19 cellular contexts compared by ENCODE assay signal in genomic region chr9:29511680-29512079, GRCh38.
DNase-seq lines count a peak whose midpoint lies in the region; ATAC-seq and TF ChIP-seq lines count a peak whose summit lies in the region.
"Had no signal": no experiment of that assay in that cellular context is flagged by ENCODE, and none has a peak within 500 bp of the region (broad histone marks: within the 10 kb centered on the region; RNA-seq: fewer than 3 reads in every experiment).

No MANE protein-coding gene starts in this region.

- H4K20me1 ChIP-seq in GM23338 (replicated peaks; ENCODE audit: insufficient read depth): no peaks in the 10 kb centered on the region
- H4K20me1 ChIP-seq in osteoblast (ENCODE audit: insufficient read depth, low read length): no peaks in the 10 kb centered on the region
- H4K20me1 ChIP-seq: BLaER1 treated with 17β-estradiol and CSF1 and Interleukin-3, amounts not matched to agents 10 nM and 100 nM had no signal

- peaks cover 26% of the 10 kb centered on the region for H3K4me1 Mint-ChIP-seq in GM23338
- H3K4me1 Mint-ChIP-seq: CD8-positive, alpha-beta memory T cell had no signal

- H3F3A ChIP-seq in GM23338 (replicated peaks; ENCODE audit: low read depth): no peaks in the 10 kb centered on the region

- H3K4me3 ChIP-seq in GM23338 (no peak overlapping the region), iPS DF 6.9 (ENCODE audit: low read length) (no peak overlapping the region), osteoblast (ENCODE audit: insufficient read depth, low read length) (no peak overlapping the region), testis (no peak overlapping the region)
- H3K4me3 ChIP-seq: BLaER1 treated with 17β-estradiol and CSF1 and Interleukin-3, amounts not matched to agents 10 nM and 100 nM; GM12878; GM23248 had no signal

- TF ChIP-seq POLR2A in testis (IDR thresholded peaks at IDR 0.05): no peak

- WGBS in iPS DF 6.9 (ENCODE audit: insufficient coverage, insufficient read length): no CpG with 5 or more reads among the region's 1 CpG
- WGBS in testis, 2 donors: 75 to 86% methylated on average over 1 of the region's 1 CpG

- peak; percentile 87 for ATAC-seq in GM23338
- ATAC-seq: GM12878, Panc1, Right ventricle myocardium inferior had no signal

- no peaks in the 10 kb centered on the region for H3K79me2 ChIP-seq in GM23338 (replicated peaks; ENCODE audit: insufficient read depth)
- H3K79me2 ChIP-seq in osteoblast (ENCODE audit: insufficient read depth, low read length): no peaks in the 10 kb centered on the region

- H3K27me3 Mint-ChIP-seq in GM23338 (ENCODE audit: insufficient read depth, low read depth, poor library complexity): peaks cover 5% of the 10 kb centered on the region
- H3K27me3 Mint-ChIP-seq: CD8-positive, alpha-beta memory T cell had no signal

- intact Hi-C loops in testis (cut with DNase I; ENCODE audit: low total_unique reads): no loop called here

- no peak overlapping the region for H3K4me3 Mint-ChIP-seq in GM23338
- H3K4me3 Mint-ChIP-seq: CD8-positive, alpha-beta memory T cell had no signal

- peaks cover 40% of the 10 kb centered on the region for H3K9me3 Mint-ChIP-seq in GM23338

- DNase-seq in GM23338 (ENCODE audit: low spot score): peak; percentile 56
- peak; percentile 20 for DNase-seq in iPS DF 6.9 (ENCODE audit: low read depth, low spot score)
- peak; percentile 43 for DNase-seq in osteoblast (ENCODE audit: insufficient read length, low spot score, missing footprints)
- DNase-seq in NCI-H2196 treated with DMSO at 0.1 percent for 48 hours (lab: John Stamatoyannopoulos, UW; ENCODE audit: unreplicated experiment): no peak
- DNase-seq in testis: no peak
- DNase-seq in cerebellar cortex (ENCODE audit: low spot score): no peak
- DNase-seq in NCI-H526 treated with DMSO at 0.1 percent for 48 hours (lab: John Stamatoyannopoulos, UW): no peak
- DNase-seq: CD8-positive, alpha-beta memory T cell; DMS79 treated with DMSO at 0.1 percent for 48 hours; GM23248; NCI-H1048; NCI-H1436 treated with DMSO at 0.1 percent for 48 hours; NCI-H2029 treated with DMSO at 0.1 percent for 48 hours; NCI-H510A treated with DMSO at 0.1 percent for 48 hours had no signal

- no peaks in the 10 kb centered on the region for H3K9me2 ChIP-seq in GM23338 (ENCODE audit: insufficient read depth)

- H3K27ac Mint-ChIP-seq in GM23338: no peak overlapping the region
- H3K27ac Mint-ChIP-seq: CD8-positive, alpha-beta memory T cell had no signal

- H3K36me3 Mint-ChIP-seq in GM23338 (ENCODE audit: low read depth): peaks cover 36% of the 10 kb centered on the region
- H3K36me3 Mint-ChIP-seq: CD8-positive, alpha-beta memory T cell had no signal

- H3K27me3 ChIP-seq in GM23338 (ENCODE audit: insufficient read depth) (no peaks in the 10 kb centered on the region), iPS DF 6.9 (ENCODE audit: control insufficient read depth, insufficient read depth, low read length) (no peaks in the 10 kb centered on the region), osteoblast (ENCODE audit: insufficient read depth, low read length) (no peaks in the 10 kb centered on the region), testis (no peaks in the 10 kb centered on the region)
- H3K27me3 ChIP-seq: BLaER1 treated with 17β-estradiol and CSF1 and Interleukin-3, amounts not matched to agents 10 nM and 100 nM had no signal

- no peaks in the 10 kb centered on the region; the same call in 1 of the 2 replicates for H3K9me3 ChIP-seq in iPS DF 6.9 (ENCODE audit: control insufficient read depth, insufficient read depth, low read length)
- H3K9me3 ChIP-seq in osteoblast (ENCODE audit: low read depth, low read length): no peaks in the 10 kb centered on the region
- H3K9me3 ChIP-seq in testis: no peaks in the 10 kb centered on the region

- H3K4me1 ChIP-seq in GM23338 (ENCODE audit: insufficient read depth) (peaks cover 29% of the 10 kb centered on the region), iPS DF 6.9 (ENCODE audit: control insufficient read depth, insufficient read depth, low read length) (peaks cover 7% of the 10 kb centered on the region; the same call in 1 of the 2 replicates), osteoblast (ENCODE audit: insufficient read depth, low read length) (no peaks in the 10 kb centered on the region), testis (no peaks in the 10 kb centered on the region)
- H3K4me1 ChIP-seq: BLaER1 treated with 17β-estradiol and CSF1 and Interleukin-3, amounts not matched to agents 10 nM and 100 nM had no signal

- H2AFZ ChIP-seq in GM23338: no peak overlapping the region
- H2AFZ ChIP-seq in osteoblast (ENCODE audit: low read length): no peak overlapping the region
- H2AFZ ChIP-seq: GM23248 had no signal

- peaks cover 13% of the 10 kb centered on the region; the same call in 1 of the 2 replicates for H3K36me3 ChIP-seq in GM23338 (ENCODE audit: insufficient read depth)
- H3K36me3 ChIP-seq in iPS DF 6.9 (ENCODE audit: control insufficient read depth, insufficient read depth, low read length): no peaks in the 10 kb centered on the region
- no peaks in the 10 kb centered on the region for H3K36me3 ChIP-seq in osteoblast (ENCODE audit: insufficient read depth, low read length)
- H3K36me3 ChIP-seq in testis (ENCODE audit: low read depth, missing control alignments): no peaks in the 10 kb centered on the region
- H3K36me3 ChIP-seq: BLaER1 treated with 17β-estradiol and CSF1 and Interleukin-3, amounts not matched to agents 10 nM and 100 nM had no signal

- H3K4me2 ChIP-seq in GM23338: no peak overlapping the region
- no peak overlapping the region for H3K4me2 ChIP-seq in osteoblast (ENCODE audit: insufficient read depth, low read length)
- H3K4me2 ChIP-seq: BLaER1 treated with 17β-estradiol and CSF1 and Interleukin-3, amounts not matched to agents 10 nM and 100 nM had no signal

- TF ChIP-seq CTCF in GM23338 (conservative IDR thresholded peaks at IDR 0.05; ENCODE audit: low read depth in 2 of 2) (no peak), osteoblast (IDR thresholded peaks at IDR 0.05; ENCODE audit: extremely low read depth, low read depth, low read length) (no peak), testis (IDR thresholded peaks at IDR 0.05) (no peak)

- H3K27ac ChIP-seq in GM23338 (ENCODE audit: low read depth) (no peak overlapping the region), angular gyrus (ENCODE audit: low read depth, low read length) (peak overlapping the region; percentile 70), iPS DF 6.9 (ENCODE audit: low read length) (no peak overlapping the region), osteoblast (ENCODE audit: low read depth, low read length) (no peak overlapping the region), testis (no peak overlapping the region)
- H3K27ac ChIP-seq: BLaER1 treated with 17β-estradiol and CSF1 and Interleukin-3, amounts not matched to agents 10 nM and 100 nM; GM23248 had no signal

TF ChIP-seq in GM23338, 12 proteins besides CTCF, POLR2A, EP300 and RAD21 (continues in another document):
- no peak for TF ChIP-seq CREB1 (CRISPR knock-in tag; IDR thresholded peaks at IDR 0.05; ENCODE audit: low read depth)
- TF ChIP-seq NANOG (IDR thresholded peaks at IDR 0.05; ENCODE audit: borderline replicate concordance): peak; percentile 67; the same call in 1 of the 2 replicates
- no peak for TF ChIP-seq EZH2phosphoT487 (IDR thresholded peaks at IDR 0.05; ENCODE audit: unreplicated experiment)
- TF ChIP-seq EZH2 (IDR thresholded peaks at IDR 0.05; ENCODE audit: low read depth, unreplicated experiment): no peak
- no peak for TF ChIP-seq JUNB (IDR thresholded peaks at IDR 0.05; ENCODE audit: unreplicated experiment)
- TF ChIP-seq REST (IDR thresholded peaks at IDR 0.05; ENCODE audit: unreplicated experiment): no peak
- TF ChIP-seq STAT1 (IDR thresholded peaks at IDR 0.05; ENCODE audit: unreplicated experiment): no peak
- TF ChIP-seq ZNF331 (CRISPR knock-in tag; IDR thresholded peaks at IDR 0.05; ENCODE audit: low read depth): no peak
- TF ChIP-seq POLR2AphosphoS5 (IDR thresholded peaks at IDR 0.05; ENCODE audit: low read depth): peak; percentile 53

Comparison
In these comparisons a context has a peak if more than half of its experiments do, and no peak if none do; other contexts are left out.
1. DNase-seq: peak in GM23338 (single experiment), iPS DF 6.9 (single experiment) and osteoblast (single experiment); none in NCI-H2196 treated with DMSO at 0.1 percent for 48 hours (single experiment), testis (single experiment), cerebellar cortex (single experiment) and NCI-H526 treated with DMSO at 0.1 percent for 48 hours (single experiment).